8 cellular contexts compared by ENCODE assay signal in genomic region chr16:8931864-8932263, GRCh38. TPM values are rescaled to one million over a fixed set of nuclear protein-coding genes. Genes with fewer than 3 reads are reported as not detected.
DNase-seq lines count a peak whose midpoint lies in the region; ATAC-seq lines count a peak whose summit lies in the region.

No MANE protein-coding gene starts in this region.

- peaks cover 60% of the 10 kb centered on the region for H3K4me1 Mint-ChIP-seq in activated naive CD4-positive, alpha-beta T cell treated with anti-CD3 and anti-CD28 coated beads for 36 hours (ENCODE audit: low read depth)

- H3K4me3 Mint-ChIP-seq in activated naive CD4-positive, alpha-beta T cell treated with anti-CD3 and anti-CD28 coated beads for 36 hours: no peak overlapping the region

- H3K36me3 Mint-ChIP-seq in activated naive CD4-positive, alpha-beta T cell treated with anti-CD3 and anti-CD28 coated beads for 36 hours (ENCODE audit: low read depth): peaks cover 24% of the 10 kb centered on the region

- no peaks in the 10 kb centered on the region for H3K9me3 Mint-ChIP-seq in activated naive CD4-positive, alpha-beta T cell treated with anti-CD3 and anti-CD28 coated beads for 36 hours

- no peaks in the 10 kb centered on the region for H3K27me3 Mint-ChIP-seq in activated naive CD4-positive, alpha-beta T cell treated with anti-CD3 and anti-CD28 coated beads for 36 hours (ENCODE audit: low read depth)

- CTCF ChIA-PET in activated naive CD4-positive, alpha-beta T cell treated with anti-CD3 and anti-CD28 coated beads for 36 hours (lab: Charles Lee): no interaction called here

- ATAC-seq in HG02885 (IDR thresholded peaks at IDR 0.05; ENCODE audit: poor library complexity, unreplicated experiment) (no peak), HG03039 (IDR thresholded peaks at IDR 0.05; ENCODE audit: unreplicated experiment) (no peak), HG02981 (IDR thresholded peaks at IDR 0.05; ENCODE audit: unreplicated experiment) (no peak)

- no peak overlapping the region for H3K27ac Mint-ChIP-seq in activated naive CD4-positive, alpha-beta T cell treated with anti-CD3 and anti-CD28 coated beads for 36 hours

- DNase-seq in CD1c-positive myeloid dendritic cell (ENCODE audit: extremely low spot score) (peak; percentile 39), NCI-H226 (peak; percentile 19), islet precursor cell (peak; percentile 76)
- DNase-seq in activated naive CD4-positive, alpha-beta T cell treated with anti-CD3 and anti-CD28 coated beads for 36 hours: peak; percentile 68
- DNase-seq in stimulated activated naive CD4-positive, alpha-beta T cell (lab: John Stamatoyannopoulos, UW): peak in 5 of 6 experiments; percentile 22 to 52 (median 47)

- intact Hi-C loops in activated naive CD4-positive, alpha-beta T cell treated with anti-CD3 and anti-CD28 coated beads for 36 hours (cut with micrococcal nuclease): no loop called here

RNA-seq across cellular contexts. Expression of gene USP7, which starts 31.8 kb away (rescaled TPM):
- 100 to 1,000 TPM; 155 to 163 TPM for total RNA-seq in activated naive CD4-positive, alpha-beta T cell treated with anti-CD3 and anti-CD28 coated beads for 36 hours

RNA-seq across cellular contexts. Expression of gene LITAFD, which starts 49.7 kb away (rescaled TPM):
- not detected for total RNA-seq in activated naive CD4-positive, alpha-beta T cell treated with anti-CD3 and anti-CD28 coated beads for 36 hours

Comparison
In these comparisons a context has a peak if more than half of its experiments do, and no peak if none do; other contexts are left out.
1. DNase-seq: peak in every context shown above with its lines; median percentile 76 in islet precursor cell; 68 in activated naive CD4-positive, alpha-beta T cell treated with anti-CD3 and anti-CD28 coated beads for 36 hours; 47 in stimulated activated naive CD4-positive, alpha-beta T cell; 39 in CD1c-positive myeloid dendritic cell; 19 in NCI-H226.